ENCODE assay signal across 1 cellular context in genomic region chr22:38481871-38482332, GRCh38.
TF ChIP-seq lines count a peak whose summit lies in the region.

No MANE protein-coding gene starts in this region.

TF ChIP-seq in HCT116, 20 proteins besides CTCF, POLR2A, EP300 and RAD21 (continued from another document):
- TF ChIP-seq ZBTB33 (IDR thresholded peaks at IDR 0.05; ENCODE audit: extremely low read depth, insufficient replicate concordance, low read length) (no peak), JUND (IDR thresholded peaks at IDR 0.05) (peak; percentile 28; the same call in 1 of the 2 replicates), ELF1 (IDR thresholded peaks at IDR 0.05; ENCODE audit: borderline replicate concordance, low read depth) (no peak), EZH2 (IDR thresholded peaks at IDR 0.05) (no peak), TCF7L2 (IDR thresholded peaks at IDR 0.05; ENCODE audit: borderline replicate concordance, extremely low read depth, insufficient read depth, insufficient read length) (no peak), SIN3A (IDR thresholded peaks at IDR 0.05; ENCODE audit: low read depth) (0 out of 2 replicates have a peak, but pooled peaks have one; percentile 42), CEBPB (IDR thresholded peaks at IDR 0.05; ENCODE audit: low read depth) (no peak), SP1 (IDR thresholded peaks at IDR 0.05; ENCODE audit: low read depth) (no peak), ZFX (IDR thresholded peaks at IDR 0.05) (no peak), ZNF274 (IDR thresholded peaks at IDR 0.05; ENCODE audit: low read depth, low read length) (no peak), POLR2AphosphoS5 (IDR thresholded peaks at IDR 0.05; ENCODE audit: low read depth, low read length) (peak; percentile 63), ATF3 (IDR thresholded peaks at IDR 0.05) (no peak), MAX (IDR thresholded peaks at IDR 0.05) (no peak)
